ENCODE assay signal across 1 cellular context in the genomic region with DNA sequence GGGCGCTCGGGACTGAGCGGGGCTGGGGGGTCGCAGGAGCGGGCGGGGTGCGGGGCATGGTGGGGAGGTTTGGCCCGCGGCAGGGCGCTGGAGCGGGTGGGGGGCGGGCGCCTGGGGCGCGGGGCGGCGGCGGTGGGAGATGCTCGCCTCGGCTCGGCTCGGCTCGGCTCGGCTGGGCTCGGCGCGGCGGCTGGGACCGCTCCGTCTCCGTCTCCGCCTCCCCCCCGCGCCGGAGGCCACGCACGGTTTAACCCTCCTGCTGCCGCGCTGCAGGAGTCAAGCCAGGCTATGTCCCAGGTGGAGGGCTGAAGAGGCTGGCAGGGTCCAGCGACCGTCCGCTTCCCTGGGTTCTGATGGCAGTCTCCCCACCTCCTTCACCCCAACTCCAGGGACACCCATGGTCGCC.
A peak's percentile ranks its signal among the peaks of the same experiment; 100 is the strongest.
TF ChIP-seq lines count a peak whose summit lies in the region.

A gene with protein sequence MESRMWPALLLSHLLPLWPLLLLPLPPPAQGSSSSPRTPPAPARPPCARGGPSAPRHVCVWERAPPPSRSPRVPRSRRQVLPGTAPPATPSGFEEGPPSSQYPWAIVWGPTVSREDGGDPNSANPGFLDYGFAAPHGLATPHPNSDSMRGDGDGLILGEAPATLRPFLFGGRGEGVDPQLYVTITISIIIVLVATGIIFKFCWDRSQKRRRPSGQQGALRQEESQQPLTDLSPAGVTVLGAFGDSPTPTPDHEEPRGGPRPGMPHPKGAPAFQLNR (minus strand): TSS at position 170 of the 406 bp plus-strand sequence. CDS start 2,754 bp downstream, outside the sequence.

TF ChIP-seq in K562, 482 proteins besides CTCF, POLR2A, EP300 and RAD21 (continued from another document):
- TF ChIP-seq, protein P1, sequence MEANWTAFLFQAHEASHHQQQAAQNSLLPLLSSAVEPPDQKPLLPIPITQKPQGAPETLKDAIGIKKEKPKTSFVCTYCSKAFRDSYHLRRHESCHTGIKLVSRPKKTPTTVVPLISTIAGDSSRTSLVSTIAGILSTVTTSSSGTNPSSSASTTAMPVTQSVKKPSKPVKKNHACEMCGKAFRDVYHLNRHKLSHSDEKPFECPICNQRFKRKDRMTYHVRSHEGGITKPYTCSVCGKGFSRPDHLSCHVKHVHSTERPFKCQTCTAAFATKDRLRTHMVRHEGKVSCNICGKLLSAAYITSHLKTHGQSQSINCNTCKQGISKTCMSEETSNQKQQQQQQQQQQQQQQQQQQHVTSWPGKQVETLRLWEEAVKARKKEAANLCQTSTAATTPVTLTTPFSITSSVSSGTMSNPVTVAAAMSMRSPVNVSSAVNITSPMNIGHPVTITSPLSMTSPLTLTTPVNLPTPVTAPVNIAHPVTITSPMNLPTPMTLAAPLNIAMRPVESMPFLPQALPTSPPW (CRISPR knock-in tag; IDR thresholded peaks at IDR 0.05), result peak; percentile 36; the same call in 1 of the 2 replicates
- TF ChIP-seq CREM (IDR thresholded peaks at IDR 0.05; ENCODE audit: low read depth) (peak; percentile 7; the same call in 1 of the 2 replicates), ZSCAN32 (CRISPR knock-in tag; IDR thresholded peaks at IDR 0.05) (no peak), MAZ (CRISPR knock-in tag; conservative IDR thresholded peaks at IDR 0.05 in 1 of 2, IDR thresholded peaks at IDR 0.05 in 1 of 2) (0 out of 4 replicates have a peak, but pooled peaks of 1 of the 2 experiments have one; percentile 24)
